In the genomic region with DNA sequence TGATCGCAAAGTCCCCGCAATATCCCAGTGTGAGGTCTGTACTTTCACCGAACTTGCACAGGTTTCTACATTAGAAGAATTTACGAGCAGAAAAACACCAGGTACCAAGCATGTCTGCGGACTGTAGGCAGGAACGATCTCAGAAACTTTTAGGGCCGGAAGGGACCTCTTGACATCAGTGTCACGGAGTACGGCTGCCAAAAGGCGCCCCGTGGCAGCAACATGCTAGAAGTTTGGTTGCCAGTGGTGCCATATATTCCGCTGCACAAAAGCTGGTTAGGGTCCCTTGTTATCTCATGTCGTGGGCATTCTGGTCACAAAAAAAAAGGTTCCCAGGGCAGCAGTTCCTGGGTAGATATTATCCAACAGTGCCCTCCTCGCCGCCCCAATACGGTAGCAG, we compare ENCODE assay signal across 1 cellular context.
TF ChIP-seq lines count a peak whose summit lies in the region.

No MANE protein-coding gene starts in this region.

TF ChIP-seq in SK-N-SH, 30 proteins besides CTCF, POLR2A, EP300 and RAD21 (continued from another document):
- TF ChIP-seq, protein P1, sequence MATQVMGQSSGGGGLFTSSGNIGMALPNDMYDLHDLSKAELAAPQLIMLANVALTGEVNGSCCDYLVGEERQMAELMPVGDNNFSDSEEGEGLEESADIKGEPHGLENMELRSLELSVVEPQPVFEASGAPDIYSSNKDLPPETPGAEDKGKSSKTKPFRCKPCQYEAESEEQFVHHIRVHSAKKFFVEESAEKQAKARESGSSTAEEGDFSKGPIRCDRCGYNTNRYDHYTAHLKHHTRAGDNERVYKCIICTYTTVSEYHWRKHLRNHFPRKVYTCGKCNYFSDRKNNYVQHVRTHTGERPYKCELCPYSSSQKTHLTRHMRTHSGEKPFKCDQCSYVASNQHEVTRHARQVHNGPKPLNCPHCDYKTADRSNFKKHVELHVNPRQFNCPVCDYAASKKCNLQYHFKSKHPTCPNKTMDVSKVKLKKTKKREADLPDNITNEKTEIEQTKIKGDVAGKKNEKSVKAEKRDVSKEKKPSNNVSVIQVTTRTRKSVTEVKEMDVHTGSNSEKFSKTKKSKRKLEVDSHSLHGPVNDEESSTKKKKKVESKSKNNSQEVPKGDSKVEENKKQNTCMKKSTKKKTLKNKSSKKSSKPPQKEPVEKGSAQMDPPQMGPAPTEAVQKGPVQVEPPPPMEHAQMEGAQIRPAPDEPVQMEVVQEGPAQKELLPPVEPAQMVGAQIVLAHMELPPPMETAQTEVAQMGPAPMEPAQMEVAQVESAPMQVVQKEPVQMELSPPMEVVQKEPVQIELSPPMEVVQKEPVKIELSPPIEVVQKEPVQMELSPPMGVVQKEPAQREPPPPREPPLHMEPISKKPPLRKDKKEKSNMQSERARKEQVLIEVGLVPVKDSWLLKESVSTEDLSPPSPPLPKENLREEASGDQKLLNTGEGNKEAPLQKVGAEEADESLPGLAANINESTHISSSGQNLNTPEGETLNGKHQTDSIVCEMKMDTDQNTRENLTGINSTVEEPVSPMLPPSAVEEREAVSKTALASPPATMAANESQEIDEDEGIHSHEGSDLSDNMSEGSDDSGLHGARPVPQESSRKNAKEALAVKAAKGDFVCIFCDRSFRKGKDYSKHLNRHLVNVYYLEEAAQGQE (IDR thresholded peaks at IDR 0.05; ENCODE audit: low read depth, low read length): no peak
- TF ChIP-seq, protein P2, sequence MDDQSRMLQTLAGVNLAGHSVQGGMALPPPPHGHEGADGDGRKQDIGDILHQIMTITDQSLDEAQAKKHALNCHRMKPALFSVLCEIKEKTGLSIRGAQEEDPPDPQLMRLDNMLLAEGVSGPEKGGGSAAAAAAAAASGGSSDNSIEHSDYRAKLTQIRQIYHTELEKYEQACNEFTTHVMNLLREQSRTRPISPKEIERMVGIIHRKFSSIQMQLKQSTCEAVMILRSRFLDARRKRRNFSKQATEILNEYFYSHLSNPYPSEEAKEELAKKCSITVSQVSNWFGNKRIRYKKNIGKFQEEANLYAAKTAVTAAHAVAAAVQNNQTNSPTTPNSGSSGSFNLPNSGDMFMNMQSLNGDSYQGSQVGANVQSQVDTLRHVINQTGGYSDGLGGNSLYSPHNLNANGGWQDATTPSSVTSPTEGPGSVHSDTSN (IDR thresholded peaks at IDR 0.05): no peak
TF ChIP-seq in SK-N-SH: peak in this region for 0.
